In genomic region chr14:46259536-46259935, GRCh38 we compare ENCODE assay signal across 26 cellular contexts.
DNase-seq lines count a peak whose midpoint lies in the region; ATAC-seq and TF ChIP-seq lines count a peak whose summit lies in the region.
"Had no signal": no experiment of that assay in that cellular context is flagged by ENCODE, and none has a peak within 500 bp of the region (broad histone marks: within the 10 kb centered on the region; RNA-seq: fewer than 3 reads in every experiment).

No MANE protein-coding gene starts in this region.

- no peak overlapping the region for H3K4me3 ChIP-seq in GM12865 (ENCODE audit: low read depth, low read length)
- no peak overlapping the region for H3K4me3 ChIP-seq in LNCaP clone FGC (ENCODE audit: low read depth, low read length)
- H3K4me3 ChIP-seq: mucosa of descending colon, prostate gland, suprapubic skin, vagina had no signal

- DNase-seq in GM12865 (ENCODE audit: low read depth) (peak; percentile 10), LNCaP clone FGC (ENCODE audit: low read depth) (no peak), WTC11 (ENCODE audit: low spot score) (peak; percentile 22), nephron progenitor cell (peak; percentile 35), SK-N-DZ (ENCODE audit: low spot score) (no peak)
- no peak for DNase-seq in activated CD4-positive, alpha-beta T cell treated with anti-CD3 and anti-CD28 coated beads, Interleukin-2, amount 10 ng/mL, durations not matched to agents 24 days and 14 days
- DNase-seq: activated B cell treated with CpG ODN at 0.5 μM for 24 hours; activated CD4-positive, alpha-beta T cell treated with anti-CD3 and anti-CD28 coated beads, Interleukin-2, amount 50 U/mL, for 48 hours; activated CD8-positive, alpha-beta memory T cell treated with anti-CD3 and anti-CD28 coated beads, Interleukin-2, amount 50 U/mL, for 48 hours; activated effector memory CD4-positive, alpha-beta T cell treated with Interleukin-2 at 50 U/mL for 16 hours; activated naive CD8-positive, alpha-beta T cell treated with anti-CD3 and anti-CD28 coated beads, Interleukin-2, amount 10 ng/mL, durations not matched to agents 7 days and 5 days; CD8-positive, alpha-beta T cell; DND-41; HCEC 1CT; Karpas-422; mucosa of descending colon; NCI-H1092; NCI-H187 treated with DMSO at 0.1 percent for 48 hours; SK-N-SH; stimulated activated CD4-positive, alpha-beta T cell treated with anti-CD3 and anti-CD28 coated beads, Interleukin-1b, Interleukin-23, amount 100 ng/mL, for 48 hours had no signal

- ATAC-seq in WTC11 = peak; percentile 85
- ATAC-seq in HG03565 (IDR thresholded peaks at IDR 0.05; ENCODE audit: unreplicated experiment) = no peak
- ATAC-seq: CD8-positive, alpha-beta T cell; mucosa of descending colon; stimulated activated memory B cell treated with anti-CD40 and anti-IgM and Interleukin-4, amounts not matched to agents 10 μg/mL and 1 μg/mL and 100 μg/mL, for 72 hours had no signal

- H3K27me3 Mint-ChIP-seq in WTC11 (ENCODE audit: low read depth) (peaks cover 7% of the 10 kb centered on the region; the same call in 1 of the 2 replicates), nephron progenitor cell (ENCODE audit: low read depth, poor library complexity) (peaks cover 4% of the 10 kb centered on the region)
- H3K27me3 Mint-ChIP-seq in activated CD4-positive, alpha-beta T cell treated with anti-CD3 and anti-CD28 coated beads, Interleukin-2, amount 10 ng/mL, durations not matched to agents 24 days and 14 days = no peaks in the 10 kb centered on the region
- H3K27me3 Mint-ChIP-seq: activated B cell treated with CpG ODN at 0.5 μM for 24 hours; activated naive CD8-positive, alpha-beta T cell treated with anti-CD3 and anti-CD28 coated beads, Interleukin-2, amount 10 ng/mL, durations not matched to agents 7 days and 5 days; stimulated activated memory B cell treated with anti-CD40 and anti-IgM and Interleukin-4, amounts not matched to agents 10 μg/mL and 1 μg/mL and 100 μg/mL, for 72 hours had no signal

- CTCF ChIA-PET in WTC11 (lab: Charles Lee) = interaction anchor here (0.7 to 1.5 kb wide), 3 partner anchors 66 to 212 kb away, joined by 3 to 6 read pairs (median 3); no protein-coding TSS in a partner anchor

- H3K4me1 Mint-ChIP-seq in WTC11 = no peaks in the 10 kb centered on the region
- H3K4me1 Mint-ChIP-seq in nephron progenitor cell = peaks cover 62% of the 10 kb centered on the region
- H3K4me1 Mint-ChIP-seq in activated CD4-positive, alpha-beta T cell treated with anti-CD3 and anti-CD28 coated beads, Interleukin-2, amount 10 ng/mL, durations not matched to agents 24 days and 14 days = no peaks in the 10 kb centered on the region
- H3K4me1 Mint-ChIP-seq: activated B cell treated with CpG ODN at 0.5 μM for 24 hours; activated naive CD8-positive, alpha-beta T cell treated with anti-CD3 and anti-CD28 coated beads, Interleukin-2, amount 10 ng/mL, durations not matched to agents 7 days and 5 days; stimulated activated memory B cell treated with anti-CD40 and anti-IgM and Interleukin-4, amounts not matched to agents 10 μg/mL and 1 μg/mL and 100 μg/mL, for 72 hours had no signal

- H3K4me3 Mint-ChIP-seq in WTC11 (no peak overlapping the region), nephron progenitor cell (no peak overlapping the region)
- no peak overlapping the region for H3K4me3 Mint-ChIP-seq in activated CD4-positive, alpha-beta T cell treated with anti-CD3 and anti-CD28 coated beads, Interleukin-2, amount 10 ng/mL, durations not matched to agents 24 days and 14 days
- H3K4me3 Mint-ChIP-seq: activated B cell treated with CpG ODN at 0.5 μM for 24 hours; activated naive CD8-positive, alpha-beta T cell treated with anti-CD3 and anti-CD28 coated beads, Interleukin-2, amount 10 ng/mL, durations not matched to agents 7 days and 5 days; CD8-positive, alpha-beta T cell; stimulated activated memory B cell treated with anti-CD40 and anti-IgM and Interleukin-4, amounts not matched to agents 10 μg/mL and 1 μg/mL and 100 μg/mL, for 72 hours; T-helper 2 cell treated with Interferon-gamma antibody and Interleukin-4, amounts not matched to agents 5 μg/mL and 100 μg/mL, for 36 hours had no signal

- intact Hi-C loops in activated CD4-positive, alpha-beta T cell treated with anti-CD3 and anti-CD28 coated beads, Interleukin-2, amount 10 ng/mL, durations not matched to agents 24 days and 14 days (cut with micrococcal nuclease) = no loop called here

- H3K9me3 Mint-ChIP-seq in WTC11 (peaks cover 31% of the 10 kb centered on the region), nephron progenitor cell (peaks cover 22% of the 10 kb centered on the region)
- no peaks in the 10 kb centered on the region for H3K9me3 Mint-ChIP-seq in activated CD4-positive, alpha-beta T cell treated with anti-CD3 and anti-CD28 coated beads, Interleukin-2, amount 10 ng/mL, durations not matched to agents 24 days and 14 days
- H3K9me3 Mint-ChIP-seq: activated B cell treated with CpG ODN at 0.5 μM for 24 hours; stimulated activated memory B cell treated with anti-CD40 and anti-IgM and Interleukin-4, amounts not matched to agents 10 μg/mL and 1 μg/mL and 100 μg/mL, for 72 hours had no signal

- POLR2A ChIA-PET in WTC11 (lab: Charles Lee) = no interaction called here

- H3K36me3 Mint-ChIP-seq in WTC11 (peaks cover 7% of the 10 kb centered on the region), nephron progenitor cell (ENCODE audit: low read depth) (peaks cover 18% of the 10 kb centered on the region)
- no peaks in the 10 kb centered on the region for H3K36me3 Mint-ChIP-seq in activated CD4-positive, alpha-beta T cell treated with anti-CD3 and anti-CD28 coated beads, Interleukin-2, amount 10 ng/mL, durations not matched to agents 24 days and 14 days (ENCODE audit: low read depth)
- H3K36me3 Mint-ChIP-seq: activated naive CD8-positive, alpha-beta T cell treated with anti-CD3 and anti-CD28 coated beads, Interleukin-2, amount 10 ng/mL, durations not matched to agents 7 days and 5 days; CD8-positive, alpha-beta T cell; stimulated activated memory B cell treated with anti-CD40 and anti-IgM and Interleukin-4, amounts not matched to agents 10 μg/mL and 1 μg/mL and 100 μg/mL, for 72 hours had no signal

- TF ChIP-seq CTCF in GM12865 (IDR thresholded peaks at IDR 0.05; ENCODE audit: insufficient read depth, low read depth, low read length, missing control alignments) (no peak), LNCaP clone FGC (IDR thresholded peaks at IDR 0.05; ENCODE audit: control insufficient read depth, extremely low read depth, insufficient read depth) (peak; percentile 16; the same call in 1 of the 2 replicates), WTC11 (IDR thresholded peaks at IDR 0.05) (no peak), nephron progenitor cell (IDR thresholded peaks at IDR 0.05) (peak; percentile 11)

- H3K27ac Mint-ChIP-seq in WTC11 (no peak overlapping the region), nephron progenitor cell (peak overlapping the region; percentile 30)
- no peak overlapping the region for H3K27ac Mint-ChIP-seq in activated CD4-positive, alpha-beta T cell treated with anti-CD3 and anti-CD28 coated beads, Interleukin-2, amount 10 ng/mL, durations not matched to agents 24 days and 14 days
- H3K27ac Mint-ChIP-seq: activated B cell treated with CpG ODN at 0.5 μM for 24 hours; activated naive CD8-positive, alpha-beta T cell treated with anti-CD3 and anti-CD28 coated beads, Interleukin-2, amount 10 ng/mL, durations not matched to agents 7 days and 5 days; CD8-positive, alpha-beta T cell; stimulated activated memory B cell treated with anti-CD40 and anti-IgM and Interleukin-4, amounts not matched to agents 10 μg/mL and 1 μg/mL and 100 μg/mL, for 72 hours; T-helper 2 cell treated with Interferon-gamma antibody and Interleukin-4, amounts not matched to agents 5 μg/mL and 100 μg/mL, for 36 hours had no signal

TF ChIP-seq in WTC11, 78 proteins besides CTCF, POLR2A, EP300 and RAD21:
- no peak for TF ChIP-seq ATF3 (CRISPR knock-in tag; conservative IDR thresholded peaks at IDR 0.05)
- TF ChIP-seq, protein P1, sequence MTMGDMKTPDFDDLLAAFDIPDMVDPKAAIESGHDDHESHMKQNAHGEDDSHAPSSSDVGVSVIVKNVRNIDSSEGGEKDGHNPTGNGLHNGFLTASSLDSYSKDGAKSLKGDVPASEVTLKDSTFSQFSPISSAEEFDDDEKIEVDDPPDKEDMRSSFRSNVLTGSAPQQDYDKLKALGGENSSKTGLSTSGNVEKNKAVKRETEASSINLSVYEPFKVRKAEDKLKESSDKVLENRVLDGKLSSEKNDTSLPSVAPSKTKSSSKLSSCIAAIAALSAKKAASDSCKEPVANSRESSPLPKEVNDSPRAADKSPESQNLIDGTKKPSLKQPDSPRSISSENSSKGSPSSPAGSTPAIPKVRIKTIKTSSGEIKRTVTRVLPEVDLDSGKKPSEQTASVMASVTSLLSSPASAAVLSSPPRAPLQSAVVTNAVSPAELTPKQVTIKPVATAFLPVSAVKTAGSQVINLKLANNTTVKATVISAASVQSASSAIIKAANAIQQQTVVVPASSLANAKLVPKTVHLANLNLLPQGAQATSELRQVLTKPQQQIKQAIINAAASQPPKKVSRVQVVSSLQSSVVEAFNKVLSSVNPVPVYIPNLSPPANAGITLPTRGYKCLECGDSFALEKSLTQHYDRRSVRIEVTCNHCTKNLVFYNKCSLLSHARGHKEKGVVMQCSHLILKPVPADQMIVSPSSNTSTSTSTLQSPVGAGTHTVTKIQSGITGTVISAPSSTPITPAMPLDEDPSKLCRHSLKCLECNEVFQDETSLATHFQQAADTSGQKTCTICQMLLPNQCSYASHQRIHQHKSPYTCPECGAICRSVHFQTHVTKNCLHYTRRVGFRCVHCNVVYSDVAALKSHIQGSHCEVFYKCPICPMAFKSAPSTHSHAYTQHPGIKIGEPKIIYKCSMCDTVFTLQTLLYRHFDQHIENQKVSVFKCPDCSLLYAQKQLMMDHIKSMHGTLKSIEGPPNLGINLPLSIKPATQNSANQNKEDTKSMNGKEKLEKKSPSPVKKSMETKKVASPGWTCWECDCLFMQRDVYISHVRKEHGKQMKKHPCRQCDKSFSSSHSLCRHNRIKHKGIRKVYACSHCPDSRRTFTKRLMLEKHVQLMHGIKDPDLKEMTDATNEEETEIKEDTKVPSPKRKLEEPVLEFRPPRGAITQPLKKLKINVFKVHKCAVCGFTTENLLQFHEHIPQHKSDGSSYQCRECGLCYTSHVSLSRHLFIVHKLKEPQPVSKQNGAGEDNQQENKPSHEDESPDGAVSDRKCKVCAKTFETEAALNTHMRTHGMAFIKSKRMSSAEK (CRISPR knock-in tag; IDR thresholded peaks at IDR 0.05; ENCODE audit: borderline replicate concordance) = no peak

Comparison
In these comparisons a context has a peak if more than half of its experiments do, and no peak if none do; other contexts are left out.
1. DNase-seq: peak in GM12865 (single experiment), WTC11 (single experiment) and nephron progenitor cell (single experiment); none in LNCaP clone FGC (single experiment), SK-N-DZ (single experiment) and activated CD4-positive, alpha-beta T cell treated with anti-CD3 and anti-CD28 coated beads, Interleukin-2, amount 10 ng/mL, durations not matched to agents 24 days and 14 days (single experiment).
2. CTCF ChIP-seq: peak in LNCaP clone FGC (single experiment) and nephron progenitor cell (single experiment); none in GM12865 (single experiment) and WTC11 (single experiment).